Comparison of ENCODE assay signal across 9 cellular contexts in the genomic region with DNA sequence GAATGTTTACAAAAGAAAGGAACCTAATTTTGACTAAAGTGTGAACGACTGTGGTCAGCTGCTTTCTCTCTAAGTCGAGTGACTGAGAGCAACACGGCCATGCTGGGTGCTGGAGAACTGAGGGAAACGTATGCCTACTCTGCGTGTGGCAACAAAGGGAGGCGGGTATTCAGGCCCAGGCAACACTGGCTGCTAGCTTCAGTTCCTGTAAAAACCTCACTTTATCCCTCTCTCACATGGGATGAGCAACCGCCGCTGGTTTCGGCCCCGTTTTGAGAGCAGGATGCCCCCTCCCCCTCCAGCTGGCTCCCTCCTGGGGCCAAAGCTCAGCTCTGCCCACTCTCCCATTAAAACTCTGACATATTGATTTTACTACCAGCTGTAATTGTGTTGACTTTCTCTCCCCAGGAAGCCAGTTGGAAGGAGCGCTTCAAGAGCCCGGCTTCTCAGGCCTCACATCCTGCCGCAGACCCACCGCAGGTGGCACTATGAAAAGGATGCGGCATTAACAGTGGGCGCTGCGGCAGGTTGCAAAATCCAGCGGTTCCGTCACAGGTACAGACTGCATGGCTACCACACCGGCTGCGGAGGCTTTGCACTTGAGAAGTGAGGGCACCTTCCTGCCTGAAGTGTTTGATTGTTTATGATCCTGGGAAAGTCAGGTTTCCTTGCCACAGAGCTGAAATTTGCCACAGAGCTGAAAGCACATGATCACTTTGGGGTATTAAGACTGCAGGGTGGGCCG. TPM values are rescaled to one million over a fixed set of nuclear protein-coding genes. Genes with fewer than 3 reads are reported as not detected.
DNase-seq lines count a peak whose midpoint lies in the region; ATAC-seq, FAIRE-seq and TF ChIP-seq lines count a peak whose summit lies in the region.
"Had no signal": no experiment of that assay in that cellular context is flagged by ENCODE, and none has a peak within 500 bp of the region (broad histone marks: within the 10 kb centered on the region; RNA-seq: fewer than 3 reads in every experiment).

No MANE protein-coding gene starts in this region.

- no peak for ATAC-seq in HG03045 (IDR thresholded peaks at IDR 0.05; ENCODE audit: unreplicated experiment)

- H3K27ac ChIP-seq in kidney (ENCODE audit: low read depth in 2 of 2, low read length in 2 of 2): peak overlapping the region; percentile 85 to 92

- intact Hi-C loops in kidney (cut with DNase I): no loop called here

- TF ChIP-seq CTCF in kidney (IDR thresholded peaks at IDR 0.05; ENCODE audit: borderline replicate concordance, extremely low read depth, insufficient read depth): no peak
- TF ChIP-seq CTCF in D721Med (IDR thresholded peaks at IDR 0.05; ENCODE audit: insufficient read depth, missing control alignments): no peak

- no peaks in the 10 kb centered on the region for H3K9me3 ChIP-seq in kidney (ENCODE audit: control insufficient read depth in 1 of 2, low read length in 2 of 2)

- H3K4me3 ChIP-seq in kidney (ENCODE audit: low read length in 2 of 2): no peak overlapping the region

- peak; percentile 33 for DNase-seq in GM03348 (ENCODE audit: low spot score)
- peak; percentile 89 for DNase-seq in NCI-H2171 treated with DMSO at 0.1 percent for 48 hours (lab: John Stamatoyannopoulos, UW)
- DNase-seq in activated T-cell treated with anti-CD3 and anti-CD28 coated beads, Interleukin-2, amount 50 U/mL, for 48 hours: peak; percentile 86 to 87
- no peak for DNase-seq in kidney
- peak; percentile 21 to 25 for DNase-seq in stimulated activated CD4-positive, alpha-beta T cell treated with anti-CD3 and anti-CD28 coated beads, Interleukin-4, amount 100 ng/mL, for 4 hours
- no peak for DNase-seq in D721Med (ENCODE audit: insufficient read length, low spot score)
- no peak for DNase-seq in NCI-H226

- H3K36me3 ChIP-seq in kidney (ENCODE audit: control insufficient read depth in 1 of 2, insufficient read depth in 2 of 2, low read length in 2 of 2): no peaks in the 10 kb centered on the region

- no peak overlapping the region for H3K9ac ChIP-seq in kidney (ENCODE audit: low read length in 2 of 2)

- H3K4me1 ChIP-seq in kidney (ENCODE audit: control insufficient read depth in 1 of 2, insufficient read depth in 1 of 2, low read depth in 1 of 2, low read length in 2 of 2): peaks cover 38 to 69% of the 10 kb centered on the region in 2 donors

- no peak for FAIRE-seq in kidney (lab: Jason Lieb, UNC)
- FAIRE-seq in D721Med (lab: Jason Lieb, UNC): no peak
- FAIRE-seq: endometrium had no signal

RNA-seq across cellular contexts. Expression of gene PLXND1, which starts 12.7 kb away (rescaled TPM):
- 152 TPM for total RNA-seq in kidney
- polyA plus RNA-seq in kidney (ENCODE audit: insufficient read depth, low read depth, low replicate concordance): 67.0 TPM

RNA-seq across cellular contexts. Expression of gene H1-8, which starts 50.8 kb away (rescaled TPM):
- total RNA-seq in kidney: not detected
- not detected for polyA plus RNA-seq in kidney (ENCODE audit: insufficient read depth, low read depth, low replicate concordance)

Comparison
In these comparisons a context has a peak if more than half of its experiments do, and no peak if none do; other contexts are left out.
1. DNase-seq: peak in GM03348 (single experiment), NCI-H2171 treated with DMSO at 0.1 percent for 48 hours (single experiment), activated T-cell treated with anti-CD3 and anti-CD28 coated beads, Interleukin-2, amount 50 U/mL, for 48 hours (2 of 2) and stimulated activated CD4-positive, alpha-beta T cell treated with anti-CD3 and anti-CD28 coated beads, Interleukin-4, amount 100 ng/mL, for 4 hours (2 of 2); none in kidney (single experiment), D721Med (single experiment) and NCI-H226 (single experiment).